12 cellular contexts compared by ENCODE assay signal in genomic region chr2:168592181-168592831, GRCh38.
"Had no signal": no experiment of that assay in that cellular context is flagged by ENCODE, and none has a peak within 500 bp of the region (broad histone marks: within the 10 kb centered on the region; RNA-seq: fewer than 3 reads in every experiment).

No MANE protein-coding gene starts in this region.

- ATAC-seq: activated CD8-positive, alpha-beta memory T cell treated with anti-CD3 and anti-CD28 coated beads, Interleukin-2, amount 10 ng/mL, durations not matched to agents 7 days and 5 days had no signal

- H3K9me3 ChIP-seq: ovary, transverse colon had no signal

- H3K4me1 ChIP-seq: transverse colon had no signal

- H3K27ac ChIP-seq: ovary, skin epidermis, transverse colon had no signal

- H3K36me3 ChIP-seq: ovary, transverse colon had no signal

- H3K27me3 ChIP-seq: ovary, transverse colon had no signal

- DNase-seq: activated CD4-positive, alpha-beta T cell treated with anti-CD3 and anti-CD28 coated beads for 1 hour; activated CD4-positive, alpha-beta T cell treated with anti-CD3 and anti-CD28 coated beads, Interleukin-2, amount 50 U/mL, for 48 hours; activated CD8-positive, alpha-beta memory T cell treated with anti-CD3 and anti-CD28 coated beads, Interleukin-2, amount 10 ng/mL, durations not matched to agents 7 days and 5 days; activated gamma-delta T cell; activated naive CD8-positive, alpha-beta T cell treated with anti-CD3 and anti-CD28 coated beads for 36 hours; activated T-cell treated with anti-CD3 and anti-CD28 coated beads, Interleukin-2, amount 50 U/mL, for 48 hours; left cardiac atrium; nephron progenitor cell; ovary; transverse colon had no signal

- H3K4me3 Mint-ChIP-seq: activated CD8-positive, alpha-beta memory T cell treated with anti-CD3 and anti-CD28 coated beads, Interleukin-2, amount 10 ng/mL, durations not matched to agents 7 days and 5 days; activated naive CD8-positive, alpha-beta T cell treated with anti-CD3 and anti-CD28 coated beads for 36 hours; nephron progenitor cell; T-helper 2 cell treated with Interferon-gamma antibody and Interleukin-4, amounts not matched to agents 5 μg/mL and 100 μg/mL, for 36 hours had no signal

- H3K4me1 Mint-ChIP-seq: nephron progenitor cell had no signal

- H3K27me3 Mint-ChIP-seq: activated naive CD8-positive, alpha-beta T cell treated with anti-CD3 and anti-CD28 coated beads for 36 hours had no signal

- H3K4me3 ChIP-seq: ovary, skin epidermis, transverse colon had no signal

- H3K27ac Mint-ChIP-seq: activated CD8-positive, alpha-beta memory T cell treated with anti-CD3 and anti-CD28 coated beads, Interleukin-2, amount 10 ng/mL, durations not matched to agents 7 days and 5 days; activated naive CD8-positive, alpha-beta T cell treated with anti-CD3 and anti-CD28 coated beads for 36 hours; nephron progenitor cell; T-helper 2 cell treated with Interferon-gamma antibody and Interleukin-4, amounts not matched to agents 5 μg/mL and 100 μg/mL, for 36 hours had no signal

- H3K36me3 Mint-ChIP-seq: activated CD8-positive, alpha-beta memory T cell treated with anti-CD3 and anti-CD28 coated beads, Interleukin-2, amount 10 ng/mL, durations not matched to agents 7 days and 5 days had no signal

- H3K9me3 Mint-ChIP-seq: nephron progenitor cell; T-helper 2 cell treated with Interferon-gamma antibody and Interleukin-4, amounts not matched to agents 5 μg/mL and 100 μg/mL, for 36 hours had no signal
